In the genomic region with DNA sequence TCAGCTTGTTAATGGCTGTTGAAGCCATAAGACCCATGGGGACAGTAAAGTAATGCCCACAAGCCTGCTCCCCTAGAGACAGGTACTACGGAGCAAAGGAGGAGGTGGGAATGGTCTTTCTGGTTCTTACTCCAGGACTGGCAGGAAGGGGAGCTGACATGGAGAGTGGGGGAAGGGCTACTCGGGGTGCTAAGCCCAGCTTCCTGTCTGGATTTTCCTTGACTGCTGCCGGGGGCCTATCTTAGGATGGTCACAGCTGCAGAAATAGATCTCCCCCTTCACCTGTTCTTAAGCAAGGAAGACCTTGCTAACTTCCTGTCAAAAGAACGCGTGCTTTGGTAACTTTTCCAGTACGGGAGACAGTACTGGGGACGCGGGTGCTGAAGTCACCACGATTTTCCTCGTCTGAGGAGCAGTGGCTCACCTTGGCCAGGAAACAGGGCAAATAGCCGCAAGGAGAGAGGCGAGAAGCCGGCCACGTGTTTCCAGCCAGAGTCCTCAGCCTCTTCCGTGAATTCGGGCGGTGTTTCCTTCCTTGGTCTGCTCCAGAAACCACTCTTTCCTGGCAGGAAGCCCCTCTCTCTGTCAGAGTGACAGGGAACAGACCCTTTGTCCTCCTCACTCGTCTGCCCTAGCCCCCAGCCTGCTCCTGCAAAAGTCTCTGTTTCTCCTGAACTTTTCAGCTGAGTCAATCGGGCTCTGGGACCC, we compare ENCODE assay signal across 9 cellular contexts. TPM values are rescaled to one million over a fixed set of nuclear protein-coding genes. Genes with fewer than 3 reads are reported as not detected.
DNase-seq lines count a peak whose midpoint lies in the region; ATAC-seq, FAIRE-seq and TF ChIP-seq lines count a peak whose summit lies in the region.
"Had no signal": no experiment of that assay in that cellular context is flagged by ENCODE, and none has a peak within 500 bp of the region (broad histone marks: within the 10 kb centered on the region; RNA-seq: fewer than 3 reads in every experiment).

No MANE protein-coding gene starts in this region.

- H3K4me1 ChIP-seq in HepG2 (ENCODE audit: insufficient read depth, low read length): peaks cover 47% of the 10 kb centered on the region
- peaks cover 10% of the 10 kb centered on the region for H3K4me1 ChIP-seq in testis

- no peaks in the 10 kb centered on the region for H3K36me3 ChIP-seq in HepG2 (replicated peaks in 1 of 2; ENCODE audit: control insufficient read depth in 1 of 2, insufficient read depth in 2 of 2, low read length in 2 of 2)
- no peaks in the 10 kb centered on the region for H3K36me3 ChIP-seq in testis (ENCODE audit: low read depth, missing control alignments)

- peaks cover 32% of the 10 kb centered on the region for H3K27me3 Mint-ChIP-seq in T-helper 2 cell treated with Interferon-gamma antibody and Interleukin-4, amounts not matched to agents 5 μg/mL and 100 μg/mL, for 36 hours (ENCODE audit: low read depth)

- DNase-seq in T-helper 2 cell treated with Interferon-gamma antibody and Interleukin-4, amounts not matched to agents 5 μg/mL and 100 μg/mL, for 36 hours (ENCODE audit: low spot score): no peak
- DNase-seq in T-helper 2 cell (no peak), astrocyte of the spinal cord (ENCODE audit: low read depth, low spot score) (no peak), HepG2 (ENCODE audit: low spot score) (no peak), testis (no peak), activated gamma-delta T cell treated with Interleukin-2 at 50 U/mL for 16 hours (no peak), T-helper 9 cell (no peak)
- DNase-seq: NK-92 treated with Interleukin-12 subunit alpha and Interleukin-12 subunit beta, amount 100 ng/mL, for 24 hours had no signal

- H3K9ac ChIP-seq in HepG2 (ENCODE audit: insufficient read depth, low read depth, low read length): no peak overlapping the region

- TF ChIP-seq EP300 in HepG2 (IDR thresholded peaks at IDR 0.05; ENCODE audit: low read depth in 2 of 2, low read length in 2 of 2) (no peak), HepG2 (CRISPR knock-in tag; IDR thresholded peaks at IDR 0.05; ENCODE audit: borderline replicate concordance) (no peak)

- 38% methylated on average over 19 of the region's 19 CpGs for WGBS in HepG2 (ENCODE audit: low lambda C conversion rate)
- WGBS in testis, 2 donors: 14 to 18% methylated on average over 19 of the region's 19 CpGs

- no peak overlapping the region for H3K27ac ChIP-seq in HepG2 (ENCODE audit: extremely low read length, insufficient read depth, low read length)
- H3K27ac ChIP-seq in testis: no peak overlapping the region

- H2AFZ ChIP-seq in HepG2 (ENCODE audit: low read length): peak overlapping the region; percentile 56

- no peak for FAIRE-seq in HepG2 (lab: Jason Lieb, UNC)

- no peak for TF ChIP-seq CTCF in astrocyte of the spinal cord (IDR thresholded peaks at IDR 0.05; ENCODE audit: low read depth, low read length)
- TF ChIP-seq CTCF in HepG2 (CRISPR knock-in tag; IDR thresholded peaks at IDR 0.05): no peak
- no peak for TF ChIP-seq CTCF in testis (IDR thresholded peaks at IDR 0.05)

- TF ChIP-seq RAD21 in HepG2 (CRISPR knock-in tag; IDR thresholded peaks at IDR 0.05): no peak

- H3K9me3 Mint-ChIP-seq in T-helper 2 cell treated with Interferon-gamma antibody and Interleukin-4, amounts not matched to agents 5 μg/mL and 100 μg/mL, for 36 hours: no peaks in the 10 kb centered on the region

- H3K27me3 ChIP-seq in HepG2 (ENCODE audit: control insufficient read depth in 1 of 2, insufficient read depth in 2 of 2, low read length in 2 of 2) (peaks cover 12 to 40% of the 10 kb centered on the region in 2 experiments; a peak in 4 of 5 replicates), testis (no peaks in the 10 kb centered on the region)

- POLR2A ChIA-PET in HepG2 (lab: Yijun Ruan, JAX): no interaction called here

- peak overlapping the region; percentile 92 for H3K4me2 ChIP-seq in HepG2 (ENCODE audit: low read depth, low read length)

- peak overlapping the region; percentile 88 for H3K4me3 Mint-ChIP-seq in T-helper 2 cell treated with Interferon-gamma antibody and Interleukin-4, amounts not matched to agents 5 μg/mL and 100 μg/mL, for 36 hours

- BruUV-seq in HepG2 (replicated peaks; lab: Mats Ljungman, UMichigan): no TSS peak

- no peaks in the 10 kb centered on the region for H3K36me3 Mint-ChIP-seq in T-helper 2 cell treated with Interferon-gamma antibody and Interleukin-4, amounts not matched to agents 5 μg/mL and 100 μg/mL, for 36 hours (ENCODE audit: low read depth)

- no peaks in the 10 kb centered on the region for H4K20me1 ChIP-seq in HepG2 (ENCODE audit: insufficient read depth, low read length)

- intact Hi-C loops in HepG2 (cut with micrococcal nuclease; ENCODE audit: unreplicated experiment): no loop called here
- intact Hi-C loops in testis (cut with DNase I; ENCODE audit: low total_unique reads): no loop called here

- no peaks in the 10 kb centered on the region for H3K79me2 ChIP-seq in HepG2 (ENCODE audit: insufficient read depth, low read length)

- H3K4me1 Mint-ChIP-seq in T-helper 2 cell treated with Interferon-gamma antibody and Interleukin-4, amounts not matched to agents 5 μg/mL and 100 μg/mL, for 36 hours (ENCODE audit: low read depth): peaks cover 35% of the 10 kb centered on the region

- CTCF ChIA-PET in HepG2 (lab: Yijun Ruan, JAX; ENCODE audit: low intra/inter-chr PET ratio, low total read pairs): no interaction called here

- in situ Hi-C loops in astrocyte of the spinal cord (cut with HindIII; ENCODE audit: low sequenced_read_pairs): no loop called here
- in situ Hi-C loops in HepG2 (cut with HindIII; ENCODE audit: extremely low pct_ligation_motif_present, low pct_unique_long_range_greater_than_20kb): no loop called here

- ATAC-seq in HepG2 (no peak), HG02763 (IDR thresholded peaks at IDR 0.05; ENCODE audit: unreplicated experiment) (no peak)

- H3K27ac Mint-ChIP-seq in T-helper 2 cell treated with Interferon-gamma antibody and Interleukin-4, amounts not matched to agents 5 μg/mL and 100 μg/mL, for 36 hours: no peak overlapping the region

- no peak for TF ChIP-seq POLR2A in HepG2 (IDR thresholded peaks at IDR 0.05; ENCODE audit: insufficient read depth in 1 of 2, low read depth in 2 of 2, low read length in 2 of 2)
- no peak for TF ChIP-seq POLR2A in testis (IDR thresholded peaks at IDR 0.05)

- no peaks in the 10 kb centered on the region for H3K9me3 ChIP-seq in HepG2 (ENCODE audit: low read length)
- H3K9me3 ChIP-seq in testis: no peaks in the 10 kb centered on the region

- H3K4me3 ChIP-seq in astrocyte of the spinal cord (ENCODE audit: low read depth, low read length): peak overlapping the region; percentile 53
- peak overlapping the region in 2 of 3 experiments; percentile 67 to 87; a peak in 3 of 6 replicates for H3K4me3 ChIP-seq in HepG2 (replicated peaks in 1 of 3; ENCODE audit: insufficient read depth in 1 of 3, low read depth in 2 of 3, low read length in 3 of 3)
- H3K4me3 ChIP-seq in testis: peak overlapping the region; percentile 55 to 70

RNA-seq across cellular contexts. Expression of a gene that starts 0.7 kb away (rescaled TPM):
- 0.07 and 0.11 TPM in 2 replicates for total RNA-seq in HepG2 (2016; rRNA removed; fragmentation: Illumina TruSeq; extraction: Trizol)
- total RNA-seq in HepG2 (2016; cell fraction: cytosol; rRNA removed; fragmentation: Illumina TruSeq; extraction: Trizol; ENCODE audit: low read depth): not detected in 2 replicates
- 0.19 TPM in 1 of 2 replicates, not detected in the other for total RNA-seq in HepG2 (2016; cell fraction: insoluble cytoplasmic fraction; rRNA removed; fragmentation: Illumina TruSeq; extraction: Trizol)
- 0.06 and 0.14 TPM in 2 replicates for total RNA-seq in HepG2 (2016; cell fraction: membrane; rRNA removed; fragmentation: Illumina TruSeq; extraction: Trizol)
- not detected in 2 replicates for total RNA-seq in HepG2 (2016; cell fraction: nucleus; rRNA removed; fragmentation: Illumina TruSeq; extraction: Trizol)
- 0.08 and 0.20 TPM in 2 replicates for polyA plus RNA-seq in HepG2 (2011; rRNA removed)
- polyA plus RNA-seq in HepG2 (2011; cell fraction: cytosol; rRNA removed): 0.06 and 0.07 TPM in 2 replicates
- polyA plus RNA-seq in HepG2 (2011; cell fraction: nucleus; rRNA removed): 0.73 and 0.96 TPM in 2 replicates
- 0.21 and 0.40 TPM in 2 replicates for polyA plus RNA-seq in HepG2 (2012)
- 0.10 and 0.11 TPM in 2 replicates for polyA plus RNA-seq in HepG2 (2016; cell fraction: cytosol; fragmentation: Illumina TruSeq; extraction: Trizol; ENCODE audit: low read depth)
- 0.23 TPM in 1 of 2 replicates, not detected in the other for polyA plus RNA-seq in HepG2 (2016; cell fraction: insoluble cytoplasmic fraction; fragmentation: Illumina TruSeq; extraction: Trizol; ENCODE audit: low read depth)
- not detected in 2 replicates for polyA plus RNA-seq in HepG2 (2016; cell fraction: membrane; fragmentation: Illumina TruSeq; extraction: Trizol; ENCODE audit: low read depth)
- not detected in 2 replicates for polyA plus RNA-seq in HepG2 (2016; cell fraction: nucleus; fragmentation: Illumina TruSeq; extraction: Trizol; ENCODE audit: insufficient read depth, low read depth)
- polyA minus RNA-seq in HepG2 (2011; rRNA and poly(A)+ RNA removed; ENCODE audit: low replicate concordance): 0.16 TPM in 1 of 2 replicates, not detected in the other
- not detected in 2 replicates for polyA minus RNA-seq in HepG2 (2011; cell fraction: cytosol; rRNA and poly(A)+ RNA removed)
- 0.26 and 0.37 TPM in 2 replicates for polyA minus RNA-seq in HepG2 (2011; cell fraction: nucleus; rRNA and poly(A)+ RNA removed)
- 10 to 100 TPM in 1 of 2 donors, 1 to 10 TPM in 1; 8.6 to 12.2 TPM for total RNA-seq in testis
- polyA plus RNA-seq in testis (ENCODE audit: insufficient read depth, low read depth, low replicate concordance): 21.8 TPM

RNA-seq across cellular contexts. Expression of a gene that starts 22.9 kb away (rescaled TPM):
- total RNA-seq in HepG2 (2016; rRNA removed; fragmentation: Illumina TruSeq; extraction: Trizol) (7.9 and 10.9 TPM in 2 replicates), testis (10 to 100 TPM in 1 of 2 donors, 1 to 10 TPM in 1; 5.2 to 11.3 TPM)
- total RNA-seq in HepG2 (2016; cell fraction: cytosol; rRNA removed; fragmentation: Illumina TruSeq; extraction: Trizol; ENCODE audit: low read depth): 4.1 and 5.7 TPM in 2 replicates
- 9.4 and 10.9 TPM in 2 replicates for total RNA-seq in HepG2 (2016; cell fraction: insoluble cytoplasmic fraction; rRNA removed; fragmentation: Illumina TruSeq; extraction: Trizol)
- 8.3 and 9.3 TPM in 2 replicates for total RNA-seq in HepG2 (2016; cell fraction: membrane; rRNA removed; fragmentation: Illumina TruSeq; extraction: Trizol)
- total RNA-seq in HepG2 (2016; cell fraction: nucleus; rRNA removed; fragmentation: Illumina TruSeq; extraction: Trizol): 7.4 and 8.7 TPM in 2 replicates
- polyA plus RNA-seq in HepG2 (2011; rRNA removed) (20.8 and 21.4 TPM in 2 replicates), testis (ENCODE audit: insufficient read depth, low read depth, low replicate concordance) (12.1 TPM)
- 25.1 and 29.5 TPM in 2 replicates for polyA plus RNA-seq in HepG2 (2011; cell fraction: cytosol; rRNA removed)
- polyA plus RNA-seq in HepG2 (2011; cell fraction: nucleus; rRNA removed): 10.1 and 10.2 TPM in 2 replicates
- 6.0 and 8.9 TPM in 2 replicates for polyA plus RNA-seq in HepG2 (2012)
- polyA plus RNA-seq in HepG2 (2016; cell fraction: cytosol; fragmentation: Illumina TruSeq; extraction: Trizol; ENCODE audit: low read depth): 3.9 and 5.8 TPM in 2 replicates
- 7.5 and 8.3 TPM in 2 replicates for polyA plus RNA-seq in HepG2 (2016; cell fraction: insoluble cytoplasmic fraction; fragmentation: Illumina TruSeq; extraction: Trizol; ENCODE audit: low read depth)
- 5.9 and 6.9 TPM in 2 replicates for polyA plus RNA-seq in HepG2 (2016; cell fraction: membrane; fragmentation: Illumina TruSeq; extraction: Trizol; ENCODE audit: low read depth)
- 11.9 and 12.3 TPM in 2 replicates for polyA plus RNA-seq in HepG2 (2016; cell fraction: nucleus; fragmentation: Illumina TruSeq; extraction: Trizol; ENCODE audit: insufficient read depth, low read depth)
- polyA minus RNA-seq in HepG2 (2011; rRNA and poly(A)+ RNA removed; ENCODE audit: low replicate concordance): 1.3 and 35.6 TPM in 2 replicates
- polyA minus RNA-seq in HepG2 (2011; cell fraction: cytosol; rRNA and poly(A)+ RNA removed): 6.6 and 7.4 TPM in 2 replicates
- 4.2 and 7.6 TPM in 2 replicates for polyA minus RNA-seq in HepG2 (2011; cell fraction: nucleus; rRNA and poly(A)+ RNA removed)

RNA-seq across cellular contexts. Expression of a gene that starts 24.8 kb away (rescaled TPM):
- total RNA-seq in HepG2 (2016; rRNA removed; fragmentation: Illumina TruSeq; extraction: Trizol): 0.02 TPM in 1 of 2 replicates, not detected in the other
- not detected in 2 replicates for total RNA-seq in HepG2 (2016; cell fraction: cytosol; rRNA removed; fragmentation: Illumina TruSeq; extraction: Trizol; ENCODE audit: low read depth)
- not detected in 2 replicates for total RNA-seq in HepG2 (2016; cell fraction: insoluble cytoplasmic fraction; rRNA removed; fragmentation: Illumina TruSeq; extraction: Trizol)
- total RNA-seq in HepG2 (2016; cell fraction: membrane; rRNA removed; fragmentation: Illumina TruSeq; extraction: Trizol): not detected in 2 replicates
- total RNA-seq in HepG2 (2016; cell fraction: nucleus; rRNA removed; fragmentation: Illumina TruSeq; extraction: Trizol): not detected in 2 replicates
- 0.03 and 0.04 TPM in 2 replicates for polyA plus RNA-seq in HepG2 (2011; rRNA removed)
- 0.01 TPM in 2 replicates for polyA plus RNA-seq in HepG2 (2011; cell fraction: cytosol; rRNA removed)
- polyA plus RNA-seq in HepG2 (2011; cell fraction: nucleus; rRNA removed): 0.07 and 0.13 TPM in 2 replicates
- polyA plus RNA-seq in HepG2 (2012): 0.03 and 0.12 TPM in 2 replicates
- not detected in 2 replicates for polyA plus RNA-seq in HepG2 (2016; cell fraction: cytosol; fragmentation: Illumina TruSeq; extraction: Trizol; ENCODE audit: low read depth)
- polyA plus RNA-seq in HepG2 (2016; cell fraction: insoluble cytoplasmic fraction; fragmentation: Illumina TruSeq; extraction: Trizol; ENCODE audit: low read depth): not detected in 2 replicates
- not detected in 2 replicates for polyA plus RNA-seq in HepG2 (2016; cell fraction: membrane; fragmentation: Illumina TruSeq; extraction: Trizol; ENCODE audit: low read depth)
- not detected in 2 replicates for polyA plus RNA-seq in HepG2 (2016; cell fraction: nucleus; fragmentation: Illumina TruSeq; extraction: Trizol; ENCODE audit: insufficient read depth, low read depth)
- polyA minus RNA-seq in HepG2 (2011; rRNA and poly(A)+ RNA removed; ENCODE audit: low replicate concordance): 0.38 and 4.1 TPM in 2 replicates
- polyA minus RNA-seq in HepG2 (2011; cell fraction: cytosol; rRNA and poly(A)+ RNA removed): not detected in 2 replicates
- polyA minus RNA-seq in HepG2 (2011; cell fraction: nucleus; rRNA and poly(A)+ RNA removed): 0.26 and 0.37 TPM in 2 replicates
- total RNA-seq in testis: 1 to 10 TPM; 2.3 to 2.8 TPM
- 2.0 TPM for polyA plus RNA-seq in testis (ENCODE audit: insufficient read depth, low read depth, low replicate concordance)

Comparison
In these comparisons a context has a peak if more than half of its experiments do, and no peak if none do; other contexts are left out.
1. RNA of a gene that starts 0.7 kb away (total RNA-seq): 8.6 to 12.2 TPM in testis; 0.06 to 0.19 TPM in HepG2; every median in the first group is over 4 times any median in the second.
2. Peak in every context shown above with its lines, with median percentiles within 50 percentile points of each other: H3K4me3 ChIP-seq.